1 cellular context compared by ENCODE assay signal in genomic region chr1:207752456-207753132, GRCh38.
TF ChIP-seq lines count a peak whose summit lies in the region.

No MANE protein-coding gene starts in this region.

TF ChIP-seq in HepG2, 621 proteins besides CTCF, POLR2A, EP300 and RAD21 (continued from another document and continues in another):
- TF ChIP-seq BCL3 (CRISPR knock-in tag; IDR thresholded peaks at IDR 0.05) (no peak; the same call in 1 of the 2 replicates), HNF4A (CRISPR knock-in tag; IDR thresholded peaks at IDR 0.05) (peak; percentile 86), ZNF674 (CRISPR knock-in tag; IDR thresholded peaks at IDR 0.05; ENCODE audit: low read depth) (no peak), ZNF768 (CRISPR knock-in tag; IDR thresholded peaks at IDR 0.05) (peak; percentile 54; the same call in 1 of the 2 replicates), CEBPZ (IDR thresholded peaks at IDR 0.05; ENCODE audit: low read length) (no peak), TOE1 (CRISPR knock-in tag; IDR thresholded peaks at IDR 0.05) (0 out of 2 replicates have a peak, but pooled peaks have one; percentile 5), ZNF839 (CRISPR knock-in tag; IDR thresholded peaks at IDR 0.05; ENCODE audit: borderline replicate concordance) (no peak), MBD4 (IDR thresholded peaks at IDR 0.05; ENCODE audit: borderline replicate concordance, low read length) (no peak), ETS1 (CRISPR knock-in tag; IDR thresholded peaks at IDR 0.05) (0 out of 2 replicates have a peak, but pooled peaks have one; percentile 78), TAF1 (CRISPR knock-in tag; IDR thresholded peaks at IDR 0.05) (peak; percentile 12), ZBTB3 (CRISPR knock-in tag; IDR thresholded peaks at IDR 0.05; ENCODE audit: borderline replicate concordance, low read depth) (0 out of 2 replicates have a peak, but pooled peaks have one; percentile 64), ZNF205 (CRISPR knock-in tag; IDR thresholded peaks at IDR 0.05) (no peak), ZNF549 (CRISPR knock-in tag; IDR thresholded peaks at IDR 0.05) (no peak), ZNF276 (CRISPR knock-in tag; IDR thresholded peaks at IDR 0.05; ENCODE audit: low read depth) (no peak), ZNF775 (CRISPR knock-in tag; IDR thresholded peaks at IDR 0.05; ENCODE audit: borderline replicate concordance) (no peak), TBP (CRISPR knock-in tag; IDR thresholded peaks at IDR 0.05) (no peak), NRL (CRISPR knock-in tag; IDR thresholded peaks at IDR 0.05; ENCODE audit: borderline replicate concordance) (peak; percentile 12; the same call in 1 of the 2 replicates), ZSCAN30 (CRISPR knock-in tag; IDR thresholded peaks at IDR 0.05) (0 out of 2 replicates have a peak, but pooled peaks have one; percentile 65), SNRNP70 (IDR thresholded peaks at IDR 0.05; ENCODE audit: low read depth, low read length) (no peak), AFF4 (CRISPR knock-in tag; IDR thresholded peaks at IDR 0.05) (no peak), ZNF280D (CRISPR knock-in tag; IDR thresholded peaks at IDR 0.05) (no peak), REPIN1 (CRISPR knock-in tag; IDR thresholded peaks at IDR 0.05; ENCODE audit: borderline replicate concordance, low read depth) (no peak), RBM39 (IDR thresholded peaks at IDR 0.05; ENCODE audit: low read depth, low read length, poor library complexity, severe bottlenecking) (no peak), ARNT (IDR thresholded peaks at IDR 0.05) (no peak), CHD4 (IDR thresholded peaks at IDR 0.05; ENCODE audit: borderline replicate concordance, low read length) (no peak), ZNF776 (CRISPR knock-in tag; IDR thresholded peaks at IDR 0.05) (no peak), PBX2 (CRISPR knock-in tag; IDR thresholded peaks at IDR 0.05) (no peak), KLF9 (CRISPR knock-in tag; IDR thresholded peaks at IDR 0.05; ENCODE audit: low read depth) (no peak), GTF3A (CRISPR knock-in tag; conservative IDR thresholded peaks at IDR 0.05) (no peak; the same call in 1 of the 2 replicates), NFE2 (CRISPR knock-in tag; IDR thresholded peaks at IDR 0.05) (no peak), PHF5A (CRISPR knock-in tag; IDR thresholded peaks at IDR 0.05; ENCODE audit: low read depth, unreplicated experiment) (no peak), GATAD1 (CRISPR knock-in tag; IDR thresholded peaks at IDR 0.05) (no peak; the same call in 1 of the 2 replicates), PPARG (CRISPR knock-in tag; conservative IDR thresholded peaks at IDR 0.05) (no peak), BHLHE40 (IDR thresholded peaks at IDR 0.05; ENCODE audit: low read length) (no peak), ZNF343 (CRISPR knock-in tag; IDR thresholded peaks at IDR 0.05) (no peak), ZKSCAN1 (IDR thresholded peaks at IDR 0.05; ENCODE audit: low read length) (no peak), PITX1 (CRISPR knock-in tag; IDR thresholded peaks at IDR 0.05) (0 out of 2 replicates have a peak, but pooled peaks have one; percentile 49), AKNA (CRISPR knock-in tag; IDR thresholded peaks at IDR 0.05; ENCODE audit: borderline replicate concordance) (no peak), DNMT3B (CRISPR knock-in tag; conservative IDR thresholded peaks at IDR 0.05) (no peak), THAP11 (CRISPR knock-in tag; IDR thresholded peaks at IDR 0.05) (no peak), ZFP90 (CRISPR knock-in tag; IDR thresholded peaks at IDR 0.05; ENCODE audit: borderline replicate concordance) (0 out of 2 replicates have a peak, but pooled peaks have one; percentile 25)
